22 cellular contexts compared by ENCODE assay signal in genomic region chr17:43689814-43690213, GRCh38.
DNase-seq lines count a peak whose midpoint lies in the region.
"Had no signal": no experiment of that assay in that cellular context is flagged by ENCODE, and none has a peak within 500 bp of the region (broad histone marks: within the 10 kb centered on the region; RNA-seq: fewer than 3 reads in every experiment).

No MANE protein-coding gene starts in this region.

- no peaks in the 10 kb centered on the region for H3K9me3 Mint-ChIP-seq in activated T-cell treated with anti-CD3 and anti-CD28 coated beads, Interleukin-2, amount 50 U/mL, for 24 hours
- H3K9me3 Mint-ChIP-seq: CD4-positive, CD25-positive, alpha-beta regulatory T cell; CD8-positive, alpha-beta memory T cell had no signal

- DNase-seq in NOMO-1 treated with DMSO at 0.1 percent for 48 hours (lab: John Stamatoyannopoulos, UW; ENCODE audit: unreplicated experiment) (peak; percentile 16), NOMO-1 (lab: John Stamatoyannopoulos, UW; ENCODE audit: unreplicated experiment in 2 of 2) (no peak), MV-4-11 (lab: John Stamatoyannopoulos, UW) (peak; percentile 46), RPMI8226 (peak; percentile 35), NCI-H524 treated with DMSO at 0.1 percent for 48 hours (lab: John Stamatoyannopoulos, UW) (no peak)
- no peak for DNase-seq in activated T-cell treated with anti-CD3 and anti-CD28 coated beads, Interleukin-2, amount 50 U/mL, for 24 hours
- DNase-seq: 8988T; ACHN; BE2C; C1 segment of cervical spinal cord; CD4-positive, alpha-beta memory T cell; CD4-positive, CD25-positive, alpha-beta regulatory T cell; CD8-positive, alpha-beta memory T cell; COR-L47; DMS 273 treated with DMSO at 0.1 percent for 48 hours; DMS153; DMS53; DMS79; DND-41; EL; GDM1 had no signal

- peaks cover 3% of the 10 kb centered on the region for H3K27me3 Mint-ChIP-seq in activated T-cell treated with anti-CD3 and anti-CD28 coated beads, Interleukin-2, amount 50 U/mL, for 24 hours
- H3K27me3 Mint-ChIP-seq: CD4-positive, CD25-positive, alpha-beta regulatory T cell had no signal

- H3K4me1 Mint-ChIP-seq in activated T-cell treated with anti-CD3 and anti-CD28 coated beads, Interleukin-2, amount 50 U/mL, for 24 hours (ENCODE audit: low read depth), result no peaks in the 10 kb centered on the region
- H3K4me1 Mint-ChIP-seq: CD14-positive monocyte; CD4-positive, alpha-beta memory T cell; CD8-positive, alpha-beta memory T cell had no signal

- H3K27ac Mint-ChIP-seq in activated T-cell treated with anti-CD3 and anti-CD28 coated beads, Interleukin-2, amount 50 U/mL, for 24 hours, result no peak overlapping the region
- H3K27ac Mint-ChIP-seq: CD14-positive monocyte; CD4-positive, CD25-positive, alpha-beta regulatory T cell; CD8-positive, alpha-beta memory T cell had no signal

- no peak overlapping the region for H3K4me3 Mint-ChIP-seq in activated T-cell treated with anti-CD3 and anti-CD28 coated beads, Interleukin-2, amount 50 U/mL, for 24 hours
- H3K4me3 Mint-ChIP-seq: CD14-positive monocyte; CD4-positive, alpha-beta memory T cell; CD4-positive, CD25-positive, alpha-beta regulatory T cell; CD8-positive, alpha-beta memory T cell had no signal

- H3K36me3 Mint-ChIP-seq in activated T-cell treated with anti-CD3 and anti-CD28 coated beads, Interleukin-2, amount 50 U/mL, for 24 hours (ENCODE audit: low read depth), result no peaks in the 10 kb centered on the region
- H3K36me3 Mint-ChIP-seq: CD14-positive monocyte; CD4-positive, alpha-beta memory T cell; CD4-positive, CD25-positive, alpha-beta regulatory T cell; CD8-positive, alpha-beta memory T cell had no signal

Comparison
In these comparisons a context has a peak if more than half of its experiments do, and no peak if none do; other contexts are left out.
1. DNase-seq: peak in NOMO-1 treated with DMSO at 0.1 percent for 48 hours (single experiment), MV-4-11 (single experiment) and RPMI8226 (single experiment); none in NOMO-1 (0 of 2), activated T-cell treated with anti-CD3 and anti-CD28 coated beads, Interleukin-2, amount 50 U/mL, for 24 hours (single experiment) and NCI-H524 treated with DMSO at 0.1 percent for 48 hours (single experiment).